8 cellular contexts compared by ENCODE assay signal in the genomic region with DNA sequence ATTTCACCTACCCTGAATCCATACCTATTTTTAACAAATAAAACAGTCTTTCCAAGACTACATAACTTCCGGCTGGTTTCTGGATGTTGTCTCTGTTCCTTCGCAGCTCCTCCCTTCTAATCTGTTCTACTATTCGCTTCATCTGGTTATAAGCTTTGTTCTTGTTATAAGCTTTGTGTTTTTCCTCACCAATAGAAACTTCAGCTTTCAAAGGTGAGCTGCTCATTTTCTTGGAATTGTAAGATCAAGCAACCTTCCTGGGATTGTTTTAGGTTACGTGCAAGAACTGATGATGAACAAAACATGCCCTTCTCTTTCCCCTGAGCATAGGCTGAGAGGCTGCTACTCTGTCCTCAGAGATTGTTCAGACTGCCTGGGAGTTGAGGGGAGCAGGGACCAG. TPM values are rescaled to one million over a fixed set of nuclear protein-coding genes. Genes with fewer than 3 reads are reported as not detected.
DNase-seq lines count a peak whose midpoint lies in the region; ATAC-seq and TF ChIP-seq lines count a peak whose summit lies in the region.

No MANE protein-coding gene starts in this region.

- H3K9ac ChIP-seq in DND-41 (ENCODE audit: low read depth, low read length) = peak overlapping the region; percentile 70; the same call in 1 of the 2 replicates

- no peak for DNase-seq in DND-41
- peak; percentile 61 for DNase-seq in OCI-M1 (lab: John Stamatoyannopoulos, UW)
- DNase-seq in epithelial cell of esophagus (ENCODE audit: low read depth) = no peak
- DNase-seq in ovary = no peak
- no peak for DNase-seq in GM13977 (ENCODE audit: low spot score)

- H3K9me3 ChIP-seq in DND-41 (ENCODE audit: insufficient read depth, low read length, severe bottlenecking) (no peaks in the 10 kb centered on the region), ovary (no peaks in the 10 kb centered on the region)

- peaks cover 38% of the 10 kb centered on the region for H3K4me1 ChIP-seq in DND-41 (ENCODE audit: insufficient read depth, low read length)
- peaks cover 7% of the 10 kb centered on the region for H3K4me1 ChIP-seq in ovary (ENCODE audit: insufficient read depth)

- 73 to 75% (median 74%) methylated on average over 4 of the region's 4 CpGs for WGBS in ovary, 3 donors

- H3K79me2 ChIP-seq in DND-41 (ENCODE audit: insufficient read depth, low read length) = peaks cover 4% of the 10 kb centered on the region; the same call in 1 of the 2 replicates

- H3K4me3 ChIP-seq in DND-41 (ENCODE audit: low read depth in 1 of 2, low read length in 2 of 2) (peak overlapping the region in 1 of 2 experiments; percentile 92; a peak in 2 of 4 replicates), epithelial cell of esophagus (ENCODE audit: low read length) (peak overlapping the region; percentile 77), ovary (peak overlapping the region; percentile 70)

- intact Hi-C loops in ovary (cut with DNase I) = no loop called here

- TF ChIP-seq EP300 in ovary (IDR thresholded peaks at IDR 0.05) = no peak

- TF ChIP-seq CTCF in DND-41 (IDR thresholded peaks at IDR 0.05; ENCODE audit: borderline replicate concordance, extremely low read depth, low read length, poor library complexity, severe bottlenecking) (no peak), epithelial cell of esophagus (IDR thresholded peaks at IDR 0.05; ENCODE audit: insufficient read depth, low read depth, low read length, missing control alignments) (no peak), ovary (IDR thresholded peaks at IDR 0.05) (no peak), GM13977 (IDR thresholded peaks at IDR 0.05; ENCODE audit: extremely low read depth, insufficient read depth, missing control alignments) (no peak)

- H2AFZ ChIP-seq in DND-41 (ENCODE audit: low read depth, low read length) = 0 out of 2 replicates have a peak overlapping the region, but pooled peaks have one; percentile 11

- H3K36me3 ChIP-seq in DND-41 (ENCODE audit: insufficient read depth, low read length) (no peaks in the 10 kb centered on the region), ovary (no peaks in the 10 kb centered on the region)

- peaks cover 12% of the 10 kb centered on the region; the same call in 1 of the 2 replicates for H4K20me1 ChIP-seq in DND-41 (ENCODE audit: insufficient read depth, low read length)

- H3K27ac ChIP-seq in DND-41 (ENCODE audit: low read length) = no peak overlapping the region
- no peak overlapping the region for H3K27ac ChIP-seq in ovary

- in situ Hi-C loops in GM13977 (cut with MboI; ENCODE audit: low pct_unique_long_range_greater_than_20kb, low sequenced_read_pairs, unreplicated experiment) = no loop called here

- H3K27me3 ChIP-seq in DND-41 (ENCODE audit: insufficient read depth, low read length, poor library complexity) (peaks cover 8% of the 10 kb centered on the region), ovary (no peaks in the 10 kb centered on the region)

- ATAC-seq in DND-41 (ENCODE audit: insufficient read depth, low read depth) (no peak), GM18861 (IDR thresholded peaks at IDR 0.05; ENCODE audit: unreplicated experiment) (no peak), HG03039 (IDR thresholded peaks at IDR 0.05; ENCODE audit: unreplicated experiment) (no peak), GM18511 (IDR thresholded peaks at IDR 0.05; ENCODE audit: unreplicated experiment) (no peak)

- TF ChIP-seq POLR2A in ovary (IDR thresholded peaks at IDR 0.05) = no peak

- peak overlapping the region; percentile 99 for H3K4me2 ChIP-seq in DND-41 (ENCODE audit: insufficient read depth, low read length)

RNA-seq across cellular contexts. Expression of gene GFOD1, which starts 2.1 kb away (rescaled TPM):
- 1 to 10 TPM; 1.4 to 9.2 (median 3.7) TPM for total RNA-seq in ovary
- polyA plus RNA-seq in ovary = 1 to 10 TPM; 2.1 to 5.2 TPM
